1 cellular context compared by ENCODE assay signal in the genomic region with DNA sequence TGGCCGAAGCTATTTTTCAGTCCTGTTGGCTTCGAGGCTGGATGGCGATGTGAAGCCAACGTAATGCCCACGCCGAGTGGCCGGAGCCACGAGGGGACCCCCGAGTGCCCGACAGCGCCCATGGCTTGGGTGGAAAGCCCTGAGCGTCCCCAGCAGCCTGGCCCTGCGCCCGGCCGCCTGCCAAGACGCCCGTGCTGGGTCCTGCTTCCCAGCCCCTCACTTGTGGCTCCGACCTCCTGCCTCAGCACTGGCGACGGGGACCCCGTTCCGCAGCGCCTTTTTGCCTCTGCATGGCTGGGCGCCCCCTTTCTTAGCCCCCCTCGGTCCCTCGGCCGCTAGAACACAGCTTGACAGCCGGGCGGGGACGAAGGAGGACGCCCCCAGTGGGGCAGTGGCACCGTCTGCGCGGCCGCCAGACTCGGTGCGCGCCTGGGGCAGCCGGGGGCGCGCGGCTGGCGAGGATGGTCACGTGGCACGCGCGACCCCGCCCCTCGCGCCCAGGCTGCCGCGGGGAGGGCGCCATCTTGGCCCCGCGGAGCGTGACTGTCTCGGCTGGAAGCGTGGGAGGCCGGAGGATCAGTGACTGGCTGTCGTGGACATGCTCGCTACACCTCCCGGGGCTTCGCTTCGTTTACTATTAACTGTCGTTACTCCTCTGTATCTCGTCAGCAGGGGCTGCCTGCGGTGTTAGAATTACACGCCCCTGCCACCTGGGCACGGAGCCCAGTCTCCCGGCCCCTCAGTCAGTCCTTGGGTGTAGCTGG.
TF ChIP-seq lines count a peak whose summit lies in the region.

No MANE protein-coding gene starts in this region.

TF ChIP-seq in K562, 482 proteins besides CTCF, POLR2A, EP300 and RAD21 (continued from another document and continues in another):
- TF ChIP-seq, protein P1, sequence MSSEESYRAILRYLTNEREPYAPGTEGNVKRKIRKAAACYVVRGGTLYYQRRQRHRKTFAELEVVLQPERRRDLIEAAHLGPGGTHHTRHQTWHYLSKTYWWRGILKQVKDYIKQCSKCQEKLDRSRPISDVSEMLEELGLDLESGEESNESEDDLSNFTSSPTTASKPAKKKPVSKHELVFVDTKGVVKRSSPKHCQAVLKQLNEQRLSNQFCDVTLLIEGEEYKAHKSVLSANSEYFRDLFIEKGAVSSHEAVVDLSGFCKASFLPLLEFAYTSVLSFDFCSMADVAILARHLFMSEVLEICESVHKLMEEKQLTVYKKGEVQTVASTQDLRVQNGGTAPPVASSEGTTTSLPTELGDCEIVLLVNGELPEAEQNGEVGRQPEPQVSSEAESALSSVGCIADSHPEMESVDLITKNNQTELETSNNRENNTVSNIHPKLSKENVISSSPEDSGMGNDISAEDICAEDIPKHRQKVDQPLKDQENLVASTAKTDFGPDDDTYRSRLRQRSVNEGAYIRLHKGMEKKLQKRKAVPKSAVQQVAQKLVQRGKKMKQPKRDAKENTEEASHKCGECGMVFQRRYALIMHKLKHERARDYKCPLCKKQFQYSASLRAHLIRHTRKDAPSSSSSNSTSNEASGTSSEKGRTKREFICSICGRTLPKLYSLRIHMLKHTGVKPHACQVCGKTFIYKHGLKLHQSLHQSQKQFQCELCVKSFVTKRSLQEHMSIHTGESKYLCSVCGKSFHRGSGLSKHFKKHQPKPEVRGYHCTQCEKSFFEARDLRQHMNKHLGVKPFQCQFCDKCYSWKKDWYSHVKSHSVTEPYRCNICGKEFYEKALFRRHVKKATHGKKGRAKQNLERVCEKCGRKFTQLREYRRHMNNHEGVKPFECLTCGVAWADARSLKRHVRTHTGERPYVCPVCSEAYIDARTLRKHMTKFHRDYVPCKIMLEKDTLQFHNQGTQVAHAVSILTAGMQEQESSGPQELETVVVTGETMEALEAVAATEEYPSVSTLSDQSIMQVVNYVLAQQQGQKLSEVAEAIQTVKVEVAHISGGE (CRISPR knock-in tag; IDR thresholded peaks at IDR 0.05) = peak in 1 of 3 experiments; percentile 61; a peak in 1 of 6 replicates
- peak; percentile 84 for TF ChIP-seq CBX1 (IDR thresholded peaks at IDR 0.05; ENCODE audit: low read depth)
- no peak for TF ChIP-seq BRD9 (IDR thresholded peaks at IDR 0.05; ENCODE audit: low read depth, partially characterized antibody)
- TF ChIP-seq GTF2E2 (tag; IDR thresholded peaks at IDR 0.05) = peak; percentile 82; the same call in 1 of the 2 replicates
- TF ChIP-seq RBM17 (IDR thresholded peaks at IDR 0.05; ENCODE audit: borderline replicate concordance, low read depth, low read length) = no peak
- no peak for TF ChIP-seq ZNF134 (CRISPR knock-in tag; conservative IDR thresholded peaks at IDR 0.05)
- TF ChIP-seq XRCC5 (IDR thresholded peaks at IDR 0.05; ENCODE audit: low read depth, low read length) = peak; percentile 40; the same call in 1 of the 2 replicates
- TF ChIP-seq PREB (CRISPR knock-in tag; IDR thresholded peaks at IDR 0.05) = no peak
- TF ChIP-seq CREM (IDR thresholded peaks at IDR 0.05; ENCODE audit: low read depth) = peak; percentile 43; the same call in 1 of the 2 replicates
- peak; percentile 52; the same call in 1 of the 2 replicates for TF ChIP-seq SP1 (CRISPR knock-in tag; IDR thresholded peaks at IDR 0.05)
- TF ChIP-seq TBP (optimal IDR thresholded peaks at IDR 0.05; ENCODE audit: low read depth, low read length) = peak; percentile 70
- no peak for TF ChIP-seq ZBTB43 (CRISPR knock-in tag; IDR thresholded peaks at IDR 0.05)
- TF ChIP-seq CBX2 (IDR thresholded peaks at IDR 0.05; ENCODE audit: insufficient read depth, low read length, poor library complexity, severe bottlenecking) = no peak
- no peak for TF ChIP-seq SREBF2 (CRISPR knock-in tag; IDR thresholded peaks at IDR 0.05)
- peak; percentile 48; the same call in 1 of the 2 replicates for TF ChIP-seq SIN3B (IDR thresholded peaks at IDR 0.05; ENCODE audit: low read depth)
- TF ChIP-seq, protein P2, sequence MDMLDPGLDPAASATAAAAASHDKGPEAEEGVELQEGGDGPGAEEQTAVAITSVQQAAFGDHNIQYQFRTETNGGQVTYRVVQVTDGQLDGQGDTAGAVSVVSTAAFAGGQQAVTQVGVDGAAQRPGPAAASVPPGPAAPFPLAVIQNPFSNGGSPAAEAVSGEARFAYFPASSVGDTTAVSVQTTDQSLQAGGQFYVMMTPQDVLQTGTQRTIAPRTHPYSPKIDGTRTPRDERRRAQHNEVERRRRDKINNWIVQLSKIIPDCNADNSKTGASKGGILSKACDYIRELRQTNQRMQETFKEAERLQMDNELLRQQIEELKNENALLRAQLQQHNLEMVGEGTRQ (CRISPR knock-in tag; IDR thresholded peaks at IDR 0.05) = peak; percentile 86
- no peak for TF ChIP-seq ZNF507 (tag; conservative IDR thresholded peaks at IDR 0.05)
- peak; percentile 84 for TF ChIP-seq EP400 (IDR thresholded peaks at IDR 0.05)
- TF ChIP-seq PBX2 (CRISPR knock-in tag; IDR thresholded peaks at IDR 0.05; ENCODE audit: low read depth) = no peak
- TF ChIP-seq PBX2 (tag; conservative IDR thresholded peaks at IDR 0.05; ENCODE audit: low read depth) = no peak
- no peak for TF ChIP-seq COPS2 (conservative IDR thresholded peaks at IDR 0.05)
- TF ChIP-seq ZNF280B (CRISPR knock-in tag; IDR thresholded peaks at IDR 0.05) = no peak
- peak in 1 of 2 experiments; percentile 39; a peak in 1 of 4 replicates for TF ChIP-seq HDAC1 (IDR thresholded peaks at IDR 0.05)
- TF ChIP-seq, protein P3, sequence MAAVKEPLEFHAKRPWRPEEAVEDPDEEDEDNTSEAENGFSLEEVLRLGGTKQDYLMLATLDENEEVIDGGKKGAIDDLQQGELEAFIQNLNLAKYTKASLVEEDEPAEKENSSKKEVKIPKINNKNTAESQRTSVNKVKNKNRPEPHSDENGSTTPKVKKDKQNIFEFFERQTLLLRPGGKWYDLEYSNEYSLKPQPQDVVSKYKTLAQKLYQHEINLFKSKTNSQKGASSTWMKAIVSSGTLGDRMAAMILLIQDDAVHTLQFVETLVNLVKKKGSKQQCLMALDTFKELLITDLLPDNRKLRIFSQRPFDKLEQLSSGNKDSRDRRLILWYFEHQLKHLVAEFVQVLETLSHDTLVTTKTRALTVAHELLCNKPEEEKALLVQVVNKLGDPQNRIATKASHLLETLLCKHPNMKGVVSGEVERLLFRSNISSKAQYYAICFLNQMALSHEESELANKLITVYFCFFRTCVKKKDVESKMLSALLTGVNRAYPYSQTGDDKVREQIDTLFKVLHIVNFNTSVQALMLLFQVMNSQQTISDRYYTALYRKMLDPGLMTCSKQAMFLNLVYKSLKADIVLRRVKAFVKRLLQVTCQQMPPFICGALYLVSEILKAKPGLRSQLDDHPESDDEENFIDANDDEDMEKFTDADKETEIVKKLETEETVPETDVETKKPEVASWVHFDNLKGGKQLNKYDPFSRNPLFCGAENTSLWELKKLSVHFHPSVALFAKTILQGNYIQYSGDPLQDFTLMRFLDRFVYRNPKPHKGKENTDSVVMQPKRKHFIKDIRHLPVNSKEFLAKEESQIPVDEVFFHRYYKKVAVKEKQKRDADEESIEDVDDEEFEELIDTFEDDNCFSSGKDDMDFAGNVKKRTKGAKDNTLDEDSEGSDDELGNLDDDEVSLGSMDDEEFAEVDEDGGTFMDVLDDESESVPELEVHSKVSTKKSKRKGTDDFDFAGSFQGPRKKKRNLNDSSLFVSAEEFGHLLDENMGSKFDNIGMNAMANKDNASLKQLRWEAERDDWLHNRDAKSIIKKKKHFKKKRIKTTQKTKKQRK (IDR thresholded peaks at IDR 0.05; ENCODE audit: borderline replicate concordance, low read depth, low read length) = no peak
- no peak for TF ChIP-seq POLR3A (IDR thresholded peaks at IDR 0.05; ENCODE audit: borderline replicate concordance, extremely low read depth, insufficient read depth, insufficient read length)
- TF ChIP-seq TRIM28 (IDR thresholded peaks at IDR 0.05) = no peak
- peak; percentile 90 for TF ChIP-seq ZNF592 (IDR thresholded peaks at IDR 0.05)
- TF ChIP-seq SMAD4 (CRISPR knock-in tag; conservative IDR thresholded peaks at IDR 0.05) = peak; percentile 94
- TF ChIP-seq, protein P4, sequence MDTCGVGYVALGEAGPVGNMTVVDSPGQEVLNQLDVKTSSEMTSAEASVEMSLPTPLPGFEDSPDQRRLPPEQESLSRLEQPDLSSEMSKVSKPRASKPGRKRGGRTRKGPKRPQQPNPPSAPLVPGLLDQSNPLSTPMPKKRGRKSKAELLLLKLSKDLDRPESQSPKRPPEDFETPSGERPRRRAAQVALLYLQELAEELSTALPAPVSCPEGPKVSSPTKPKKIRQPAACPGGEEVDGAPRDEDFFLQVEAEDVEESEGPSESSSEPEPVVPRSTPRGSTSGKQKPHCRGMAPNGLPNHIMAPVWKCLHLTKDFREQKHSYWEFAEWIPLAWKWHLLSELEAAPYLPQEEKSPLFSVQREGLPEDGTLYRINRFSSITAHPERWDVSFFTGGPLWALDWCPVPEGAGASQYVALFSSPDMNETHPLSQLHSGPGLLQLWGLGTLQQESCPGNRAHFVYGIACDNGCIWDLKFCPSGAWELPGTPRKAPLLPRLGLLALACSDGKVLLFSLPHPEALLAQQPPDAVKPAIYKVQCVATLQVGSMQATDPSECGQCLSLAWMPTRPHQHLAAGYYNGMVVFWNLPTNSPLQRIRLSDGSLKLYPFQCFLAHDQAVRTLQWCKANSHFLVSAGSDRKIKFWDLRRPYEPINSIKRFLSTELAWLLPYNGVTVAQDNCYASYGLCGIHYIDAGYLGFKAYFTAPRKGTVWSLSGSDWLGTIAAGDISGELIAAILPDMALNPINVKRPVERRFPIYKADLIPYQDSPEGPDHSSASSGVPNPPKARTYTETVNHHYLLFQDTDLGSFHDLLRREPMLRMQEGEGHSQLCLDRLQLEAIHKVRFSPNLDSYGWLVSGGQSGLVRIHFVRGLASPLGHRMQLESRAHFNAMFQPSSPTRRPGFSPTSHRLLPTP (IDR thresholded peaks at IDR 0.05; ENCODE audit: borderline replicate concordance, extremely low read depth, insufficient read length) = no peak
